In genomic region chr12:91703884-91704283, GRCh38 we compare ENCODE assay signal across 13 cellular contexts.
DNase-seq lines count a peak whose midpoint lies in the region; ATAC-seq, FAIRE-seq and TF ChIP-seq lines count a peak whose summit lies in the region.
"Had no signal": no experiment of that assay in that cellular context is flagged by ENCODE, and none has a peak within 500 bp of the region (broad histone marks: within the 10 kb centered on the region; RNA-seq: fewer than 3 reads in every experiment).

No MANE protein-coding gene starts in this region.

- no peaks in the 10 kb centered on the region for H3K79me2 ChIP-seq in astrocyte (ENCODE audit: insufficient read depth, low read length)

- no peaks in the 10 kb centered on the region for H4K20me1 ChIP-seq in astrocyte (ENCODE audit: insufficient read depth, low read length)
- H4K20me1 ChIP-seq: BLaER1 treated with 17β-estradiol and CSF1 and Interleukin-3, amounts not matched to agents 10 nM and 100 nM had no signal

- no peak overlapping the region for H3K9ac ChIP-seq in astrocyte (ENCODE audit: low read length)
- H3K9ac ChIP-seq: BLaER1 treated with 17β-estradiol and CSF1 and Interleukin-3, amounts not matched to agents 10 nM and 100 nM had no signal

- peaks cover 1% of the 10 kb centered on the region for H3K9me3 Mint-ChIP-seq in astrocyte (ENCODE audit: unreplicated experiment)

- H3K4me1 Mint-ChIP-seq in astrocyte (ENCODE audit: low read depth, unreplicated experiment): peaks cover 2% of the 10 kb centered on the region
- H3K4me1 Mint-ChIP-seq: CD4-positive, CD25-positive, alpha-beta regulatory T cell had no signal

- no peak overlapping the region for H3K4me3 Mint-ChIP-seq in astrocyte (ENCODE audit: unreplicated experiment)
- H3K4me3 Mint-ChIP-seq: CD4-positive, CD25-positive, alpha-beta regulatory T cell had no signal

- H3K36me3 Mint-ChIP-seq in astrocyte (ENCODE audit: low read depth, unreplicated experiment): no peaks in the 10 kb centered on the region

- no peak overlapping the region for H3K27ac Mint-ChIP-seq in astrocyte (ENCODE audit: unreplicated experiment)
- H3K27ac Mint-ChIP-seq: CD4-positive, CD25-positive, alpha-beta regulatory T cell had no signal

- no peaks in the 10 kb centered on the region for H3K9me3 ChIP-seq in astrocyte (ENCODE audit: insufficient read depth, low read depth, low read length)

- no peak overlapping the region for H2AFZ ChIP-seq in astrocyte (ENCODE audit: low read depth, low read length)

- no peaks in the 10 kb centered on the region for H3K27me3 Mint-ChIP-seq in astrocyte (ENCODE audit: low read depth, unreplicated experiment)
- H3K27me3 Mint-ChIP-seq: CD4-positive, CD25-positive, alpha-beta regulatory T cell had no signal

- no peaks in the 10 kb centered on the region for H3K4me1 ChIP-seq in astrocyte (ENCODE audit: insufficient read depth, low read length)
- H3K4me1 ChIP-seq: BLaER1 treated with 17β-estradiol and CSF1 and Interleukin-3, amounts not matched to agents 10 nM and 100 nM had no signal

- DNase-seq in NCI-H748 (lab: John Stamatoyannopoulos, UW; ENCODE audit: unreplicated experiment) (peak; percentile 51), NCI-H748 treated with DMSO at 0.1 percent for 48 hours (lab: John Stamatoyannopoulos, UW) (no peak), NCI-H69 (lab: John Stamatoyannopoulos, UW) (peak; percentile 45), astrocyte (ENCODE audit: low read depth) (no peak), HUDEP-2 (lab: John Stamatoyannopoulos, UW; ENCODE audit: unreplicated experiment in 76 of 76) (no peak), nucleus accumbens (lab: John Stamatoyannopoulos, UW) (no peak)
- DNase-seq: ACHN; CD4-positive, CD25-positive, alpha-beta regulatory T cell had no signal

- no peak overlapping the region for H3K27ac ChIP-seq in astrocyte (ENCODE audit: low read depth, low read length)
- H3K27ac ChIP-seq: BLaER1 treated with 17β-estradiol and CSF1 and Interleukin-3, amounts not matched to agents 10 nM and 100 nM had no signal

- no peak for TF ChIP-seq CTCF in astrocyte (IDR thresholded peaks at IDR 0.05; ENCODE audit: insufficient read depth, low read depth, low read length)

- no peaks in the 10 kb centered on the region for H3K36me3 ChIP-seq in astrocyte (ENCODE audit: insufficient read depth, low read length)
- H3K36me3 ChIP-seq: BLaER1 treated with 17β-estradiol and CSF1 and Interleukin-3, amounts not matched to agents 10 nM and 100 nM had no signal

- no peak overlapping the region for H3K4me3 ChIP-seq in astrocyte (ENCODE audit: insufficient read depth, low read depth, low read length)
- H3K4me3 ChIP-seq: BLaER1 treated with 17β-estradiol and CSF1 and Interleukin-3, amounts not matched to agents 10 nM and 100 nM had no signal

- no peak for ATAC-seq in HG03280 (IDR thresholded peaks at IDR 0.05; ENCODE audit: unreplicated experiment)
- ATAC-seq: HCT116 had no signal

- no peak overlapping the region for H3K4me2 ChIP-seq in astrocyte (ENCODE audit: low read length)
- H3K4me2 ChIP-seq: BLaER1 treated with 17β-estradiol and CSF1 and Interleukin-3, amounts not matched to agents 10 nM and 100 nM had no signal

- peak; percentile 43 for FAIRE-seq in astrocyte (lab: Jason Lieb, UNC)
- FAIRE-seq: GM18507, H54 had no signal

- H3K27me3 ChIP-seq in astrocyte (ENCODE audit: insufficient read depth, low read length): no peaks in the 10 kb centered on the region
- H3K27me3 ChIP-seq: BLaER1 treated with 17β-estradiol and CSF1 and Interleukin-3, amounts not matched to agents 10 nM and 100 nM had no signal

Comparison
In these comparisons a context has a peak if more than half of its experiments do, and no peak if none do; other contexts are left out.
1. DNase-seq: peak in NCI-H748 (single experiment) and NCI-H69 (single experiment); none in NCI-H748 treated with DMSO at 0.1 percent for 48 hours (single experiment), astrocyte (single experiment), HUDEP-2 (0 of 76) and nucleus accumbens (0 of 56).